ENCODE assay signal across 8 cellular contexts in genomic region chr14:73754911-73755360, GRCh38. TPM values are rescaled to one million over a fixed set of nuclear protein-coding genes. Genes with fewer than 3 reads are reported as not detected.
DNase-seq lines count a peak whose midpoint lies in the region; ATAC-seq and TF ChIP-seq lines count a peak whose summit lies in the region.

No MANE protein-coding gene starts in this region.

- no peaks in the 10 kb centered on the region for H3K36me3 ChIP-seq in Karpas-422 (ENCODE audit: insufficient read depth, low read length)

- no peaks in the 10 kb centered on the region for H3K36me3 Mint-ChIP-seq in mesothelial cell of epicardium

- peak overlapping the region; percentile 98 for H3K27ac Mint-ChIP-seq in mesothelial cell of epicardium

- H3K79me2 ChIP-seq in Karpas-422 (ENCODE audit: low read length): peaks cover 97% of the 10 kb centered on the region

- ATAC-seq in GM21576 (IDR thresholded peaks at IDR 0.05; ENCODE audit: unreplicated experiment) (no peak), GM18511 (IDR thresholded peaks at IDR 0.05; ENCODE audit: unreplicated experiment) (no peak)

- peak overlapping the region; percentile 95 for H3K4me2 ChIP-seq in Karpas-422 (ENCODE audit: low read depth, low read length, poor library complexity, severe bottlenecking)

- TF ChIP-seq CTCF in AG10803 (conservative IDR thresholded peaks at IDR 0.05; ENCODE audit: low read length) (no peak), mesothelial cell of epicardium (IDR thresholded peaks at IDR 0.05; ENCODE audit: unreplicated experiment) (no peak)

- H3K9ac ChIP-seq in Karpas-422 (ENCODE audit: low read length): peak overlapping the region; percentile 93

- intact Hi-C loops in posterior vena cava (cut with DNase I): no loop called here

- H3K27ac ChIP-seq in Karpas-422 (ENCODE audit: low read length) (peak overlapping the region; percentile 89), cingulate gyrus (ENCODE audit: low read depth, low read length) (peak overlapping the region; percentile 78)

- H3K9me3 ChIP-seq in Karpas-422 (ENCODE audit: low read length): no peaks in the 10 kb centered on the region

- H3K4me1 Mint-ChIP-seq in mesothelial cell of epicardium: peaks cover 77% of the 10 kb centered on the region

- H3K4me3 ChIP-seq in AG10803 (ENCODE audit: low read length) (peak overlapping the region; percentile 47), Karpas-422 (ENCODE audit: low read length) (peak overlapping the region; percentile 82)

- H4K20me1 ChIP-seq in Karpas-422 (ENCODE audit: insufficient read depth, low read depth, low read length): peaks cover 78% of the 10 kb centered on the region

- peak; percentile 74 for DNase-seq in AG10803 (ENCODE audit: low read depth)
- no peak for DNase-seq in Karpas-422
- no peak for DNase-seq in mesothelial cell of epicardium (ENCODE audit: low spot score in 2 of 2, unreplicated experiment in 2 of 2)
- DNase-seq in GF-D8 (lab: John Stamatoyannopoulos, UW): no peak
- no peak for DNase-seq in posterior vena cava (ENCODE audit: low spot score)

- no peak overlapping the region for H2AFZ ChIP-seq in Karpas-422 (ENCODE audit: low read length)

- H3K27me3 ChIP-seq in Karpas-422 (ENCODE audit: low read length): no peaks in the 10 kb centered on the region

- H3K9me3 Mint-ChIP-seq in mesothelial cell of epicardium: no peaks in the 10 kb centered on the region

- H3K9me2 ChIP-seq in Karpas-422 (replicated peaks; ENCODE audit: insufficient read depth, low read length): no peaks in the 10 kb centered on the region

- H3K4me3 Mint-ChIP-seq in mesothelial cell of epicardium: peak overlapping the region; percentile 18

- peaks cover 92% of the 10 kb centered on the region for H3K4me1 ChIP-seq in Karpas-422 (ENCODE audit: low read length)

- no peaks in the 10 kb centered on the region for H3K27me3 Mint-ChIP-seq in mesothelial cell of epicardium (ENCODE audit: low read depth)

RNA-seq across cellular contexts. Expression of gene PNMA1, which starts 40.8 kb away (rescaled TPM):
- 7.4 and 7.7 TPM in 2 replicates for total RNA-seq in Karpas-422 (2014; rRNA removed; shearing (Covaris generic); ENCODE audit: low replicate concordance)
- 46.4 to 48.6 TPM (median 47.7 TPM) in 3 replicates for total RNA-seq in mesothelial cell of epicardium
- 10 to 100 TPM; 64.8 to 88.7 TPM for total RNA-seq in posterior vena cava
